In the genomic region with DNA sequence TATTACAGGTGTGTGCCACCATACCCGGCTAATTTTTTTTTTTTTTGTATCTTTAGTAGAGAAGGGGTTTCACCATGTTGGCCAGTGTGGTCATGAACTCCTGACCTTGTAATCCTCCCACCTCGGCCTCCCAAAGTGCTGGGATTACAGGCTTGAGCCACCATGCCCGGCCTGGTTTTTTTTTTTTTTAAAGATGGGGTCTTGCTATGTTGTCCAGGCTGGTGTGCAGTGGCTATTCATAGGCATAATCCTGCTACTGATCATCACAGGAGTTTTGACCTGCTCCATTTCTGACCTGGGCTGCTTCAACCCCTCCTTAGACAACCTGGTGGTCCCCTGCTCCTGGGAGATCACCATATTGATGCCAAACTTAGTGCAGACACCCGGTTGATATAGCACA, we compare ENCODE assay signal across 32 cellular contexts. TPM values are rescaled to one million over a fixed set of nuclear protein-coding genes. Genes with fewer than 3 reads are reported as not detected.
DNase-seq lines count a peak whose midpoint lies in the region; ATAC-seq, FAIRE-seq and TF ChIP-seq lines count a peak whose summit lies in the region.
"Had no signal": no experiment of that assay in that cellular context is flagged by ENCODE, and none has a peak within 500 bp of the region (broad histone marks: within the 10 kb centered on the region; RNA-seq: fewer than 3 reads in every experiment).

No MANE protein-coding gene starts in this region.

- intact Hi-C loops in K562 (cut with micrococcal nuclease): loop anchor here (10.0 kb wide), 1 partner anchor 126 kb away; a partner anchor contains a TSS

- peaks cover 52% of the 10 kb centered on the region for H3K36me3 Mint-ChIP-seq in neural crest cell (ENCODE audit: low read depth)

- H3K27ac Mint-ChIP-seq in neural crest cell (ENCODE audit: unreplicated experiment): peak overlapping the region; percentile 75

- no peak for DNase-seq in K562 (ENCODE audit: extremely low read depth in 1 of 4, low spot score in 3 of 4)
- no peak for DNase-seq in neural crest cell (ENCODE audit: low read depth, low spot score)
- no peak for DNase-seq in NCI-H1048 (lab: John Stamatoyannopoulos, UW)
- DNase-seq in MV-4-11 (lab: John Stamatoyannopoulos, UW): no peak
- DNase-seq in NOMO-1 treated with dmso at 0.1 percent for 144 hours (lab: John Stamatoyannopoulos, UW; ENCODE audit: unreplicated experiment): no peak
- DNase-seq: 8988T; ACHN; BE2C; CD4-positive, alpha-beta memory T cell; CD4-positive, CD25-positive, alpha-beta regulatory T cell; CD8-positive, alpha-beta memory T cell; COR-L47; DMS 273 treated with DMSO at 0.1 percent for 48 hours; DMS153; DMS53; DMS79; DND-41; EL; GDM1 had no signal

- H3K27me3 ChIP-seq in K562 (ENCODE audit: control insufficient read depth in 2 of 2, insufficient read depth in 2 of 2, low read length in 2 of 2): no peaks in the 10 kb centered on the region
- H3K27me3 ChIP-seq in rectal smooth muscle tissue (ENCODE audit: control insufficient read depth, insufficient read depth, low read length): no peaks in the 10 kb centered on the region
- H3K27me3 ChIP-seq: BE2C, BLaER1 had no signal

- no peaks in the 10 kb centered on the region for H3K27me3 Mint-ChIP-seq in neural crest cell (ENCODE audit: low read depth)
- H3K27me3 Mint-ChIP-seq: CD4-positive, alpha-beta memory T cell; CD4-positive, CD25-positive, alpha-beta regulatory T cell had no signal

- no peak for TF ChIP-seq RAD21 in K562 (CRISPR knock-in tag; conservative IDR thresholded peaks at IDR 0.05 in 1 of 2, IDR thresholded peaks at IDR 0.05 in 1 of 2)

- no peaks in the 10 kb centered on the region for H4K20me1 ChIP-seq in K562 (replicated peaks; ENCODE audit: control insufficient read depth, insufficient read depth, low read length)
- H4K20me1 ChIP-seq: BLaER1 had no signal

- 79% methylated on average over 4 of the region's 4 CpGs for WGBS in K562 (ENCODE audit: insufficient coverage, low coverage, missing lambda C conversion rate)

- no peak for FAIRE-seq in K562 (lab: Jason Lieb, UNC)
- FAIRE-seq: A204.1, GM12878, GM12892, GM18507, GM19239 had no signal

- H3K27ac ChIP-seq in HEK293 (ENCODE audit: extremely low read depth, low read depth, low read length) (no peak overlapping the region), K562 (ENCODE audit: extremely low read depth, low read depth, low read length) (no peak overlapping the region), rectal smooth muscle tissue (ENCODE audit: low read depth, low read length) (peak overlapping the region; percentile 32)
- H3K27ac ChIP-seq: BLaER1 had no signal

- no peak for TF ChIP-seq POLR2A in K562 (conservative IDR thresholded peaks at IDR 0.05)

- H3K9me1 ChIP-seq in K562 (ENCODE audit: control insufficient read depth, insufficient read depth, low read length): no peaks in the 10 kb centered on the region

- H3K9me3 ChIP-seq in HEK293 (ENCODE audit: control insufficient read depth, insufficient read depth, low read depth, low read length) (peaks cover 10% of the 10 kb centered on the region), K562 (replicated peaks; ENCODE audit: control insufficient read depth, insufficient read depth, low read depth, low read length) (no peaks in the 10 kb centered on the region)
- H3K9me3 ChIP-seq: BE2C had no signal

- H3K4me3 ChIP-seq in HEK293 (ENCODE audit: low read depth, low read length) (no peak overlapping the region), K562 (no peak overlapping the region), rectal smooth muscle tissue (ENCODE audit: low read length) (no peak overlapping the region)
- H3K4me3 ChIP-seq: BLaER1, GM12878 had no signal

- TF ChIP-seq EP300 in K562 (IDR thresholded peaks at IDR 0.05; ENCODE audit: low read length): no peak

- H3K9ac ChIP-seq in K562 (ENCODE audit: insufficient read depth in 1 of 2, low read depth in 2 of 2, low read length in 2 of 2): no peak overlapping the region
- no peak overlapping the region for H3K9ac ChIP-seq in rectal smooth muscle tissue (ENCODE audit: low read length)
- H3K9ac ChIP-seq: BLaER1 had no signal

- no peak overlapping the region for H3K4me2 ChIP-seq in K562 (ENCODE audit: insufficient read depth, low read length)
- H3K4me2 ChIP-seq: BLaER1 had no signal

- peaks cover 6% of the 10 kb centered on the region for H3K9me3 Mint-ChIP-seq in neural crest cell

- CTCF ChIA-PET in HEK293 (lab: Yijun Ruan, JAX): interaction anchor here (0.6 to 3.8 kb wide), 4 partner anchors 8 to 211 kb away, joined by 3 to 52 read pairs (median 4); no protein-coding TSS in a partner anchor
- CTCF ChIA-PET in K562 (lab: Yijun Ruan, JAX; ENCODE audit: low intra/inter-chr PET ratio): interaction anchor here (0.6 kb wide), 1 partner anchor 31 kb away, joined by 3 read pairs; no protein-coding TSS in a partner anchor

- peaks cover 42 to 76% of the 10 kb centered on the region in 2 experiments for H3K36me3 ChIP-seq in HEK293 (ENCODE audit: control insufficient read depth in 2 of 2, insufficient read depth in 1 of 2, low read length in 2 of 2)
- peaks cover 14% of the 10 kb centered on the region; the same call in 2 of the 3 replicates for H3K36me3 ChIP-seq in K562 (ENCODE audit: control insufficient read depth, insufficient read depth, low read length)
- H3K36me3 ChIP-seq in rectal smooth muscle tissue (ENCODE audit: control insufficient read depth, insufficient read depth, low read length): peaks cover 5% of the 10 kb centered on the region
- H3K36me3 ChIP-seq: BE2C had no signal

- H3K79me2 ChIP-seq in K562 (ENCODE audit: control insufficient read depth, insufficient read depth, low read length): no peaks in the 10 kb centered on the region

- H3K4me1 ChIP-seq in HEK293 (ENCODE audit: control insufficient read depth, insufficient read depth, low read length) (no peaks in the 10 kb centered on the region), K562 (replicated peaks in 1 of 2; ENCODE audit: control insufficient read depth in 2 of 2, insufficient read depth in 2 of 2, low read length in 2 of 2) (no peaks in the 10 kb centered on the region), rectal smooth muscle tissue (ENCODE audit: control insufficient read depth, insufficient read depth, low read length) (no peaks in the 10 kb centered on the region)
- H3K4me1 ChIP-seq: BE2C had no signal

- H2AFZ ChIP-seq in K562 (ENCODE audit: low read depth, low read length): no peak overlapping the region

- in situ Hi-C loops in K562 (cut with MboI): no loop called here

- BruUV-seq in K562 (replicated peaks; lab: Mats Ljungman, UMichigan): no TSS peak

- ATAC-seq in K562: no peak
- ATAC-seq: GM12878 had no signal

- no peak overlapping the region for H3K4me3 Mint-ChIP-seq in neural crest cell
- H3K4me3 Mint-ChIP-seq: CD14-positive monocyte; CD4-positive, alpha-beta memory T cell; CD4-positive, CD25-positive, alpha-beta regulatory T cell; CD8-positive, alpha-beta memory T cell had no signal

- POLR2A ChIA-PET in HEK293 (lab: Yijun Ruan, JAX) (no interaction called here), K562 (lab: Yijun Ruan, JAX) (interaction anchor here (0.6 kb wide), 1 partner anchor 78 kb away, joined by 3 read pairs; no protein-coding TSS in a partner anchor)

- TF ChIP-seq CTCF in HEK293 (tag by site-specific recombination; IDR thresholded peaks at IDR 0.05): no peak
- TF ChIP-seq CTCF in K562 (IDR thresholded peaks at IDR 0.05 in 2 of 3, conservative IDR thresholded peaks at IDR 0.05 in 1 of 3; ENCODE audit: insufficient read depth in 2 of 3, low read depth in 1 of 3, low read length in 3 of 3): no peak
- no peak for TF ChIP-seq CTCF in neural crest cell (conservative IDR thresholded peaks at IDR 0.05)

- H3K4me1 Mint-ChIP-seq in neural crest cell: peaks cover 8% of the 10 kb centered on the region

RNA-seq across cellular contexts. Expression of a gene that starts 9.7 kb away (rescaled TPM):
- total RNA-seq in K562 (2011; cell fraction: chromatin; rRNA removed; ENCODE audit: low replicate concordance): 40.8 and 45.7 TPM in 2 replicates
- 32.8 and 41.9 TPM in 2 replicates for total RNA-seq in K562 (2011; cell fraction: nucleolus; rRNA removed)
- total RNA-seq in K562 (2011; cell fraction: nucleoplasm; rRNA removed): 31.3 and 41.4 TPM in 2 replicates
- total RNA-seq in K562 (2014; rRNA removed) (13.1 and 15.6 TPM in 2 replicates), K562 (2014; rRNA removed; fragmentation: Illumina TruSeq; extraction: Trizol) (6.9 and 8.1 TPM in 2 replicates), K562 (2015; rRNA removed; fragmentation: Illumina TruSeq; extraction: Trizol) (10.8 and 12.4 TPM in 2 replicates), K562 (2021) (10.8 and 12.9 TPM in 2 replicates), neural crest cell (31.4 and 33.6 TPM in 2 replicates)
- polyA plus RNA-seq in K562 (2011; rRNA removed) (8.4 and 17.5 TPM in 2 replicates), K562 (2014; fragmentation: Illumina TruSeq; extraction: Trizol) (13.6 and 14.4 TPM in 2 replicates), K562 (2014; fragmentation: Nextera tagmentation; extraction: Ambion mirVana) (10 to 100 TPM in 1 of 2 experiments, 1 to 10 TPM in 1; 7.0 to 10.9 TPM), K562 (2014; rRNA removed) (14.3 and 16.2 TPM in 2 replicates)
- 15.3 and 17.9 TPM in 2 replicates for polyA plus RNA-seq in K562 (2011; cell fraction: cytosol; rRNA removed)
- polyA plus RNA-seq in K562 (2011; cell fraction: nucleus; rRNA removed): 30.9 and 37.0 TPM in 2 replicates
- polyA plus RNA-seq in K562 (2012): 14.7 and 23.9 TPM in 2 replicates
- 10.0 and 14.3 TPM in 2 replicates for polyA minus RNA-seq in K562 (2011; rRNA and poly(A)+ RNA removed)
- 6.2 and 8.2 TPM in 2 replicates for polyA minus RNA-seq in K562 (2011; cell fraction: cytosol; rRNA and poly(A)+ RNA removed)
- polyA minus RNA-seq in K562 (2011; cell fraction: nucleus; rRNA and poly(A)+ RNA removed): 6.2 and 11.0 TPM in 2 replicates

RNA-seq across cellular contexts. Expression of a gene that starts 20.7 kb away (rescaled TPM):
- 2.0 and 2.5 TPM in 2 replicates for total RNA-seq in K562 (2011; cell fraction: chromatin; rRNA removed; ENCODE audit: low replicate concordance)
- 2.6 and 7.0 TPM in 2 replicates for total RNA-seq in K562 (2011; cell fraction: nucleolus; rRNA removed)
- total RNA-seq in K562 (2011; cell fraction: nucleoplasm; rRNA removed): 0.99 and 4.5 TPM in 2 replicates
- total RNA-seq in K562 (2014; rRNA removed) (1.8 and 2.5 TPM in 2 replicates), K562 (2014; rRNA removed; fragmentation: Illumina TruSeq; extraction: Trizol) (0.61 and 0.87 TPM in 2 replicates), K562 (2015; rRNA removed; fragmentation: Illumina TruSeq; extraction: Trizol) (0.72 and 1.2 TPM in 2 replicates), K562 (2021) (1.9 and 2.3 TPM in 2 replicates), neural crest cell (74.4 and 78.5 TPM in 2 replicates)
- polyA plus RNA-seq in K562 (2011; rRNA removed) (1.4 and 2.1 TPM in 2 replicates), K562 (2014; fragmentation: Illumina TruSeq; extraction: Trizol) (1.3 and 2.2 TPM in 2 replicates), K562 (2014; fragmentation: Nextera tagmentation; extraction: Ambion mirVana) (under 1 TPM; 0.03 to 0.13 TPM), K562 (2014; rRNA removed) (1.7 and 4.6 TPM in 2 replicates)
- 1.9 and 3.5 TPM in 2 replicates for polyA plus RNA-seq in K562 (2011; cell fraction: cytosol; rRNA removed)
- 1.1 and 2.4 TPM in 2 replicates for polyA plus RNA-seq in K562 (2011; cell fraction: nucleus; rRNA removed)
- polyA plus RNA-seq in K562 (2012): 2.1 and 2.5 TPM in 2 replicates
- polyA minus RNA-seq in K562 (2011; rRNA and poly(A)+ RNA removed): 0.30 and 0.32 TPM in 2 replicates
- polyA minus RNA-seq in K562 (2011; cell fraction: cytosol; rRNA and poly(A)+ RNA removed): 0.86 and 1.5 TPM in 2 replicates
- 0.54 and 0.89 TPM in 2 replicates for polyA minus RNA-seq in K562 (2011; cell fraction: nucleus; rRNA and poly(A)+ RNA removed)
- polyA plus RNA-seq: CD4-positive, CD25-positive, alpha-beta regulatory T cell; CD8-positive, alpha-beta memory T cell had no signal

RNA-seq across cellular contexts. Expression of a gene that starts 40.9 kb away (rescaled TPM):
- total RNA-seq in K562 (2011; cell fraction: chromatin; rRNA removed; ENCODE audit: low replicate concordance): 6.3 and 13.9 TPM in 2 replicates
- 8.6 and 12.7 TPM in 2 replicates for total RNA-seq in K562 (2011; cell fraction: nucleolus; rRNA removed)
- 10.1 and 10.3 TPM in 2 replicates for total RNA-seq in K562 (2011; cell fraction: nucleoplasm; rRNA removed)
- 85.7 and 86.9 TPM in 2 replicates for total RNA-seq in K562 (2014; rRNA removed)
- total RNA-seq in K562 (2014; rRNA removed; fragmentation: Illumina TruSeq; extraction: Trizol): 8.4 and 8.8 TPM in 2 replicates
- total RNA-seq in K562 (2015; rRNA removed; fragmentation: Illumina TruSeq; extraction: Trizol): 27.5 and 30.4 TPM in 2 replicates
- 42.2 and 49.2 TPM in 2 replicates for total RNA-seq in K562 (2021)
- 14.9 and 15.9 TPM in 2 replicates for polyA plus RNA-seq in K562 (2011; rRNA removed)
- 17.8 and 32.7 TPM in 2 replicates for polyA plus RNA-seq in K562 (2011; cell fraction: cytosol; rRNA removed)
- 14.2 and 15.7 TPM in 2 replicates for polyA plus RNA-seq in K562 (2011; cell fraction: nucleus; rRNA removed)
- 41.0 and 43.7 TPM in 2 replicates for polyA plus RNA-seq in K562 (2012)
- polyA plus RNA-seq in K562 (2014; fragmentation: Illumina TruSeq; extraction: Trizol): 14.9 and 19.1 TPM in 2 replicates
- polyA plus RNA-seq in K562 (2014; fragmentation: Nextera tagmentation; extraction: Ambion mirVana): under 1 TPM; 0.15 to 0.23 TPM
- polyA plus RNA-seq in K562 (2014; rRNA removed): 68.7 and 75.7 TPM in 2 replicates
- polyA minus RNA-seq in K562 (2011; rRNA and poly(A)+ RNA removed): 2.5 and 3.4 TPM in 2 replicates
- 4.3 and 6.7 TPM in 2 replicates for polyA minus RNA-seq in K562 (2011; cell fraction: cytosol; rRNA and poly(A)+ RNA removed)
- 4.3 and 6.9 TPM in 2 replicates for polyA minus RNA-seq in K562 (2011; cell fraction: nucleus; rRNA and poly(A)+ RNA removed)
- total RNA-seq in neural crest cell: 114 and 117 TPM in 2 replicates

RNA-seq across cellular contexts. Expression of a gene that starts 48.4 kb away (rescaled TPM):
- total RNA-seq in K562 (2011; cell fraction: chromatin; rRNA removed; ENCODE audit: low replicate concordance): 1.0 and 1.2 TPM in 2 replicates
- total RNA-seq in K562 (2011; cell fraction: nucleolus; rRNA removed): 0.33 TPM in 1 of 2 replicates, not detected in the other
- 0.23 and 0.29 TPM in 2 replicates for total RNA-seq in K562 (2011; cell fraction: nucleoplasm; rRNA removed)
- 0.08 and 0.09 TPM in 2 replicates for total RNA-seq in K562 (2014; rRNA removed)
- total RNA-seq in K562 (2014; rRNA removed; fragmentation: Illumina TruSeq; extraction: Trizol): 0.13 and 0.25 TPM in 2 replicates
- 0.08 and 0.18 TPM in 2 replicates for total RNA-seq in K562 (2015; rRNA removed; fragmentation: Illumina TruSeq; extraction: Trizol)
- 0.11 and 0.18 TPM in 2 replicates for total RNA-seq in K562 (2021)
- 0.10 and 0.18 TPM in 2 replicates for polyA plus RNA-seq in K562 (2011; rRNA removed)
- polyA plus RNA-seq in K562 (2011; cell fraction: cytosol; rRNA removed): 0.01 and 0.03 TPM in 2 replicates
- 0.29 and 0.67 TPM in 2 replicates for polyA plus RNA-seq in K562 (2011; cell fraction: nucleus; rRNA removed)
- 0.26 and 0.37 TPM in 2 replicates for polyA plus RNA-seq in K562 (2012)
- polyA plus RNA-seq in K562 (2014; fragmentation: Illumina TruSeq; extraction: Trizol): 0.43 and 0.45 TPM in 2 replicates
- not detected for polyA plus RNA-seq in K562 (2014; fragmentation: Nextera tagmentation; extraction: Ambion mirVana)
- polyA plus RNA-seq in K562 (2014; rRNA removed): 0.25 and 0.36 TPM in 2 replicates
- 0.12 TPM in 1 of 2 replicates, not detected in the other for polyA minus RNA-seq in K562 (2011; rRNA and poly(A)+ RNA removed)
- polyA minus RNA-seq in K562 (2011; cell fraction: cytosol; rRNA and poly(A)+ RNA removed): not detected in 2 replicates
- 0.22 TPM in 1 of 2 replicates, not detected in the other for polyA minus RNA-seq in K562 (2011; cell fraction: nucleus; rRNA and poly(A)+ RNA removed)
- 0.41 and 0.51 TPM in 2 replicates for total RNA-seq in neural crest cell
- total RNA-seq: Daoy, G401 had no signal
- polyA plus RNA-seq: CD14-positive monocyte had no signal

RNA-seq across cellular contexts. Expression of a gene that starts 55.6 kb away (rescaled TPM):
- total RNA-seq in K562 (2011; cell fraction: chromatin; rRNA removed; ENCODE audit: low replicate concordance): not detected in 2 replicates
- total RNA-seq in K562 (2011; cell fraction: nucleolus; rRNA removed): not detected in 2 replicates
- not detected in 2 replicates for total RNA-seq in K562 (2011; cell fraction: nucleoplasm; rRNA removed)
- not detected in 2 replicates for total RNA-seq in K562 (2014; rRNA removed)
- not detected in 2 replicates for total RNA-seq in K562 (2014; rRNA removed; fragmentation: Illumina TruSeq; extraction: Trizol)
- total RNA-seq in K562 (2015; rRNA removed; fragmentation: Illumina TruSeq; extraction: Trizol): not detected in 2 replicates
- total RNA-seq in K562 (2021): not detected in 2 replicates
- polyA plus RNA-seq in K562 (2011; rRNA removed): not detected in 2 replicates
- polyA plus RNA-seq in K562 (2011; cell fraction: cytosol; rRNA removed): not detected in 2 replicates
- not detected in 2 replicates for polyA plus RNA-seq in K562 (2011; cell fraction: nucleus; rRNA removed)
- not detected in 2 replicates for polyA plus RNA-seq in K562 (2012)
- not detected in 2 replicates for polyA plus RNA-seq in K562 (2014; fragmentation: Illumina TruSeq; extraction: Trizol)
- polyA plus RNA-seq in K562 (2014; fragmentation: Nextera tagmentation; extraction: Ambion mirVana): not detected
- polyA plus RNA-seq in K562 (2014; rRNA removed): not detected in 2 replicates
- not detected in 2 replicates for polyA minus RNA-seq in K562 (2011; rRNA and poly(A)+ RNA removed)
- not detected in 2 replicates for polyA minus RNA-seq in K562 (2011; cell fraction: cytosol; rRNA and poly(A)+ RNA removed)
- polyA minus RNA-seq in K562 (2011; cell fraction: nucleus; rRNA and poly(A)+ RNA removed): not detected in 2 replicates
- total RNA-seq in neural crest cell: not detected in 2 replicates
- total RNA-seq: A673; CD4-positive, alpha-beta memory T cell; CD4-positive, CD25-positive, alpha-beta regulatory T cell; CD8-positive, alpha-beta memory T cell; Daoy; G401; GM12878 had no signal
- polyA plus RNA-seq: AG04450; CD14-positive monocyte; CD4-positive, alpha-beta memory T cell; CD4-positive, CD25-positive, alpha-beta regulatory T cell; CD8-positive, alpha-beta memory T cell had no signal
